Comparison of ENCODE assay signal across 35 cellular contexts in the genomic region with DNA sequence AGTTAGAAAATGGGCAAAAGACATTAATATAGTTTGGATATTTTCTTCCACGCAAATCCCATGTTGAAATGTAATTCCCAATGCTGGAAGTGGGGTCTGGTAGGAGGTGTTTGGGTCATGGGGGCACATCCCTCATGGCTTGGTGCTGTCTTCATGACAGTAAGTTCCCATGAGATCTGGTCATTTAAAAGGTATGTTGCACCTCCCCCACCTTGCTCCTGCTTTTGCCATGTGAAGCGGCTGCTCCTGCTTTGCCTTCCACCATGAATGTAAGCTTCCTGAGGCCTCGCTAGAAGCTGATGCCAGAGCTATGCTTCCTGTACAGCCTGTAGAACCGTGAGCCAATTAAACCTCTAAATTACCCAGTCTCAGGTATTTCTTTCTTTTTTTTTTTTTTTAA. TPM values are rescaled to one million over a fixed set of nuclear protein-coding genes. Genes with fewer than 3 reads are reported as not detected.
A peak's percentile ranks its signal among the peaks of the same experiment; 100 is the strongest.
DNase-seq lines count a peak whose midpoint lies in the region; ATAC-seq, FAIRE-seq and TF ChIP-seq lines count a peak whose summit lies in the region.
"Had no signal": no experiment of that assay in that cellular context is flagged by ENCODE, and none has a peak within 500 bp of the region (broad histone marks: within the 10 kb centered on the region; RNA-seq: fewer than 3 reads in every experiment).

No MANE protein-coding gene starts in this region.

- H3K14ac ChIP-seq in trophoblast cell (ENCODE audit: low read length) = no peak overlapping the region

- H3K79me1 ChIP-seq in mesendoderm (ENCODE audit: low read length) (no peaks in the 10 kb centered on the region), trophoblast cell (ENCODE audit: low read length) (no peaks in the 10 kb centered on the region)

- H2AFZ ChIP-seq in SK-N-SH (ENCODE audit: low read depth) (peak overlapping the region; percentile 18; the same call in 1 of the 2 replicates), HepG2 (ENCODE audit: low read length) (no peak overlapping the region), trophoblast cell (ENCODE audit: insufficient read depth, low read length, poor library complexity) (no peak overlapping the region), PC-9 (no peak overlapping the region)

- H3K36me3 ChIP-seq in SK-N-SH (replicated peaks in 1 of 2; ENCODE audit: control insufficient read depth in 1 of 2, insufficient read depth in 2 of 2, low read length in 1 of 2) (no peaks in the 10 kb centered on the region), HepG2 (replicated peaks in 1 of 2; ENCODE audit: control insufficient read depth in 1 of 2, insufficient read depth in 2 of 2, low read length in 2 of 2) (no peaks in the 10 kb centered on the region), right lobe of liver (no peaks in the 10 kb centered on the region), mesendoderm (ENCODE audit: control insufficient read depth, insufficient read depth, low read length) (no peaks in the 10 kb centered on the region), trophoblast cell (ENCODE audit: control insufficient read depth in 1 of 2, insufficient read depth in 2 of 2, low read length in 2 of 2) (no peaks in the 10 kb centered on the region), adrenal gland (replicated peaks in 1 of 2) (no peaks in the 10 kb centered on the region), PC-9 (ENCODE audit: low read depth) (no peaks in the 10 kb centered on the region)
- H3K36me3 ChIP-seq: BE2C; BLaER1; BLaER1 treated with 17β-estradiol and CSF1 and Interleukin-3, amounts not matched to agents 10 nM and 100 nM had no signal

- no peak overlapping the region for H3K4me2 ChIP-seq in SK-N-SH
- H3K4me2 ChIP-seq in HepG2 (ENCODE audit: low read depth, low read length) = no peak overlapping the region
- no peak overlapping the region for H3K4me2 ChIP-seq in mesendoderm (ENCODE audit: low read length)
- H3K4me2 ChIP-seq in trophoblast cell (ENCODE audit: low read length) = no peak overlapping the region
- no peak overlapping the region for H3K4me2 ChIP-seq in PC-9
- H3K4me2 ChIP-seq: A549; BLaER1; BLaER1 treated with 17β-estradiol and CSF1 and Interleukin-3, amounts not matched to agents 10 nM and 100 nM had no signal

- H3K27ac ChIP-seq in SK-N-SH (ENCODE audit: low read depth in 2 of 2, low read length in 1 of 2) (no peak overlapping the region), HepG2 (ENCODE audit: extremely low read length, insufficient read depth, low read length) (no peak overlapping the region), right lobe of liver (no peak overlapping the region), mesendoderm (ENCODE audit: low read depth, low read length) (no peak overlapping the region), trophoblast cell (ENCODE audit: low read depth, low read length) (no peak overlapping the region), adrenal gland (no peak overlapping the region), PC-9 (no peak overlapping the region)
- H3K27ac ChIP-seq: 22Rv1; A549; BLaER1; BLaER1 treated with 17β-estradiol and CSF1 and Interleukin-3, amounts not matched to agents 10 nM and 100 nM; C4-2B had no signal

- no peak for TF ChIP-seq CTCF in SK-N-SH (IDR thresholded peaks at IDR 0.05)
- no peak for TF ChIP-seq CTCF in HepG2 (CRISPR knock-in tag; IDR thresholded peaks at IDR 0.05)
- no peak for TF ChIP-seq CTCF in right lobe of liver (IDR thresholded peaks at IDR 0.05)
- no peak for TF ChIP-seq CTCF in adrenal gland (IDR thresholded peaks at IDR 0.05)
- TF ChIP-seq CTCF in PC-9 (conservative IDR thresholded peaks at IDR 0.05) = no peak

- no peak overlapping the region for H2BK15ac ChIP-seq in mesendoderm (replicated peaks; ENCODE audit: low read depth)

- H3K9me3 ChIP-seq in SK-N-SH (no peaks in the 10 kb centered on the region), HepG2 (ENCODE audit: low read length) (no peaks in the 10 kb centered on the region), right lobe of liver (no peaks in the 10 kb centered on the region), trophoblast cell (ENCODE audit: insufficient read depth, low read depth, low read length) (peaks cover 3% of the 10 kb centered on the region), adrenal gland (replicated peaks in 1 of 3) (no peaks in the 10 kb centered on the region), PC-9 (ENCODE audit: insufficient read depth, low read depth) (no peaks in the 10 kb centered on the region)
- H3K9me3 ChIP-seq: A549, BE2C, Caco-2 had no signal

- no peak overlapping the region for H3K4me3 ChIP-seq in SK-N-SH (ENCODE audit: low read depth in 2 of 2, low read length in 1 of 2)
- H3K4me3 ChIP-seq in HepG2 (replicated peaks in 1 of 3; ENCODE audit: insufficient read depth in 1 of 3, low read depth in 2 of 3, low read length in 3 of 3) = no peak overlapping the region
- no peak overlapping the region for H3K4me3 ChIP-seq in right lobe of liver
- H3K4me3 ChIP-seq in mesendoderm (ENCODE audit: low read length) = no peak overlapping the region
- no peak overlapping the region for H3K4me3 ChIP-seq in trophoblast cell (ENCODE audit: low read depth, low read length)
- H3K4me3 ChIP-seq in adrenal gland = no peak overlapping the region
- no peak overlapping the region for H3K4me3 ChIP-seq in PC-9
- H3K4me3 ChIP-seq: A549; BLaER1; BLaER1 treated with 17β-estradiol and CSF1 and Interleukin-3, amounts not matched to agents 10 nM and 100 nM had no signal

- no peak for TF ChIP-seq RAD21 in SK-N-SH (IDR thresholded peaks at IDR 0.05; ENCODE audit: low read length)
- TF ChIP-seq RAD21 in HepG2 (CRISPR knock-in tag; IDR thresholded peaks at IDR 0.05) = no peak

- H2BK5ac ChIP-seq in mesendoderm (ENCODE audit: low read length) (no peak overlapping the region), trophoblast cell (ENCODE audit: low read depth, low read length, poor library complexity) (no peak overlapping the region)

- POLR2A ChIA-PET in SK-N-SH (lab: Yijun Ruan, JAX) (no interaction called here), HepG2 (lab: Yijun Ruan, JAX) (no interaction called here), PC-9 (lab: Charles Lee; ENCODE audit: unreplicated experiment) (no interaction called here)

- H4K8ac ChIP-seq in mesendoderm (ENCODE audit: low read depth, low read length) = no peak overlapping the region
- no peak overlapping the region for H4K8ac ChIP-seq in trophoblast cell (ENCODE audit: low read depth, low read length)

- no peak overlapping the region for H3K4ac ChIP-seq in mesendoderm (ENCODE audit: low read depth, low read length)
- no peak overlapping the region for H3K4ac ChIP-seq in trophoblast cell (ENCODE audit: low read depth, low read length)

- CTCF ChIA-PET in SK-N-SH (lab: Yijun Ruan, JAX) = interaction anchor here (0.8 to 9.3 kb wide), 2 partner anchors 7 to 239 kb away, joined by 3 to 75 read pairs; no protein-coding TSS in a partner anchor
- CTCF ChIA-PET in HepG2 (lab: Yijun Ruan, JAX; ENCODE audit: low intra/inter-chr PET ratio, low total read pairs) = no interaction called here
- CTCF ChIA-PET in PC-9 (lab: Charles Lee) = no interaction called here

- H4K12ac ChIP-seq in trophoblast cell (ENCODE audit: low read depth, low read length) = no peak overlapping the region

- peaks cover 10% of the 10 kb centered on the region for H3F3A ChIP-seq in SK-N-SH (replicated peaks; ENCODE audit: insufficient read depth)
- no peaks in the 10 kb centered on the region for H3F3A ChIP-seq in PC-9 (ENCODE audit: insufficient read depth, low read depth)

- no peaks in the 10 kb centered on the region for H4K20me1 ChIP-seq in SK-N-SH (ENCODE audit: insufficient read depth)
- H4K20me1 ChIP-seq in HepG2 (ENCODE audit: insufficient read depth, low read length) = no peaks in the 10 kb centered on the region
- no peaks in the 10 kb centered on the region for H4K20me1 ChIP-seq in PC-9 (ENCODE audit: insufficient read depth)
- H4K20me1 ChIP-seq: BLaER1; BLaER1 treated with 17β-estradiol and CSF1 and Interleukin-3, amounts not matched to agents 10 nM and 100 nM had no signal

- BruUV-seq in HepG2 (replicated peaks; lab: Mats Ljungman, UMichigan) = no TSS peak
- no TSS peak for BruUV-seq in PC-9 (replicated peaks; lab: Mats Ljungman, UMichigan)

- WGBS in SK-N-SH (ENCODE audit: low lambda C conversion rate) = 83% methylated on average over 4 of the region's 4 CpGs
- WGBS in HepG2 (ENCODE audit: low lambda C conversion rate) = 48% methylated on average over 4 of the region's 4 CpGs
- 75% methylated on average over 3 of the region's 4 CpGs for WGBS in right lobe of liver (ENCODE audit: insufficient coverage, low coverage, low lambda C conversion rate, missing lambda C conversion rate)
- WGBS in mesendoderm (ENCODE audit: extremely low coverage, insufficient coverage, low lambda C conversion rate) = no CpG with 5 or more reads among the region's 4 CpGs
- no CpG with 5 or more reads among the region's 4 CpGs for WGBS in trophoblast cell (ENCODE audit: extremely low coverage, insufficient coverage, insufficient read length)
- WGBS in adrenal gland, 4 donors = 92 to 93% (median 93%) methylated on average over 4 of the region's 4 CpGs

- peaks cover 0 to 4% of the 10 kb centered on the region in 2 experiments; a peak in 2 of 4 replicates for H3K4me1 ChIP-seq in SK-N-SH (ENCODE audit: control insufficient read depth in 1 of 2, insufficient read depth in 2 of 2, low read depth in 1 of 2, low read length in 1 of 2)
- H3K4me1 ChIP-seq in HepG2 (ENCODE audit: insufficient read depth, low read length) = peaks cover 31% of the 10 kb centered on the region
- H3K4me1 ChIP-seq in right lobe of liver = peaks cover 0 to 3% (median 0%) of the 10 kb centered on the region in 4 donors
- no peaks in the 10 kb centered on the region for H3K4me1 ChIP-seq in mesendoderm (ENCODE audit: control insufficient read depth, low read depth, low read length)
- H3K4me1 ChIP-seq in trophoblast cell (ENCODE audit: control insufficient read depth in 1 of 2, insufficient read depth in 2 of 2, low read length in 2 of 2) = no peaks in the 10 kb centered on the region
- no peaks in the 10 kb centered on the region for H3K4me1 ChIP-seq in adrenal gland (replicated peaks in 1 of 2)
- no peaks in the 10 kb centered on the region for H3K4me1 ChIP-seq in PC-9 (replicated peaks; ENCODE audit: insufficient read depth)
- H3K4me1 ChIP-seq: A549, BE2C, Caco-2 had no signal

- DNase-seq in SK-N-SH (no peak), HepG2 (ENCODE audit: low spot score) (no peak), right lobe of liver (no peak), mesendoderm (peak; percentile 41), trophoblast cell (peak; percentile 29 to 55), adrenal gland (no peak), PC-9 (no peak)
- DNase-seq: 8988T; ACHN; AML-193; BE2C; C1 segment of cervical spinal cord; Caco-2; Calu3; CD4-positive, alpha-beta memory T cell; CD4-positive, alpha-beta T cell; CD4-positive, CD25-positive, alpha-beta regulatory T cell; CD8-positive, alpha-beta memory T cell; CD8-positive, alpha-beta T cell; COR-L47; DMS 273 treated with DMSO at 0.1 percent for 48 hours; DMS153; DMS53; DMS79; DMS79 treated with DMSO at 0.1 percent for 48 hours; DND-41; EL had no signal

- H2AK5ac ChIP-seq in mesendoderm (ENCODE audit: low read length) (no peak overlapping the region), trophoblast cell (ENCODE audit: low read length) (no peak overlapping the region)

- ATAC-seq in SK-N-SH treated with all-trans-retinoic acid at 6 μM for 48 hours (no peak), HepG2 (no peak), right lobe of liver (no peak)
- ATAC-seq: A549; CD8-positive, alpha-beta T cell had no signal

- H4K91ac ChIP-seq in trophoblast cell (ENCODE audit: low read depth, low read length) = no peak overlapping the region

- no peaks in the 10 kb centered on the region for H3K79me2 ChIP-seq in SK-N-SH (ENCODE audit: insufficient read depth)
- no peaks in the 10 kb centered on the region for H3K79me2 ChIP-seq in HepG2 (ENCODE audit: insufficient read depth, low read length)
- no peaks in the 10 kb centered on the region for H3K79me2 ChIP-seq in mesendoderm (ENCODE audit: control insufficient read depth, insufficient read depth, low read length)
- no peaks in the 10 kb centered on the region for H3K79me2 ChIP-seq in trophoblast cell (ENCODE audit: control insufficient read depth, insufficient read depth, low read length, poor library complexity)
- no peaks in the 10 kb centered on the region for H3K79me2 ChIP-seq in PC-9 (ENCODE audit: low read depth)

- in situ Hi-C loops in HepG2 (cut with HindIII; ENCODE audit: extremely low pct_ligation_motif_present, low pct_unique_long_range_greater_than_20kb) = loop anchor here (25.0 kb wide), 1 partner anchor 492 kb away; no protein-coding TSS in a partner anchor

- no peak overlapping the region for H3K9ac ChIP-seq in SK-N-SH
- H3K9ac ChIP-seq in HepG2 (ENCODE audit: insufficient read depth, low read depth, low read length) = no peak overlapping the region
- no peak overlapping the region for H3K9ac ChIP-seq in mesendoderm (ENCODE audit: low read length)
- H3K9ac ChIP-seq in trophoblast cell (ENCODE audit: low read length) = no peak overlapping the region
- H3K9ac ChIP-seq: BLaER1; BLaER1 treated with 17β-estradiol and CSF1 and Interleukin-3, amounts not matched to agents 10 nM and 100 nM had no signal

- H2BK12ac ChIP-seq in trophoblast cell (ENCODE audit: low read length) = no peak overlapping the region

- TF ChIP-seq POLR2A in HepG2 (IDR thresholded peaks at IDR 0.05; ENCODE audit: insufficient read depth in 1 of 2, low read depth in 2 of 2, low read length in 2 of 2) = no peak
- TF ChIP-seq POLR2A in right lobe of liver (IDR thresholded peaks at IDR 0.05) = no peak
- TF ChIP-seq POLR2A in adrenal gland (IDR thresholded peaks at IDR 0.05) = no peak

- no peaks in the 10 kb centered on the region for H3K27me3 ChIP-seq in SK-N-SH (ENCODE audit: insufficient read depth)
- peaks cover 0 to 8% of the 10 kb centered on the region in 2 experiments; a peak in 2 of 5 replicates for H3K27me3 ChIP-seq in HepG2 (ENCODE audit: control insufficient read depth in 1 of 2, insufficient read depth in 2 of 2, low read length in 2 of 2)
- no peaks in the 10 kb centered on the region for H3K27me3 ChIP-seq in right lobe of liver
- H3K27me3 ChIP-seq in mesendoderm (ENCODE audit: insufficient read depth, low read length, poor library complexity) = no peaks in the 10 kb centered on the region
- H3K27me3 ChIP-seq in trophoblast cell (ENCODE audit: insufficient read depth, low read length) = no peaks in the 10 kb centered on the region
- H3K27me3 ChIP-seq in adrenal gland = no peaks in the 10 kb centered on the region
- no peaks in the 10 kb centered on the region for H3K27me3 ChIP-seq in PC-9 (ENCODE audit: insufficient read depth, low read depth)
- H3K27me3 ChIP-seq: BE2C; BLaER1; BLaER1 treated with 17β-estradiol and CSF1 and Interleukin-3, amounts not matched to agents 10 nM and 100 nM had no signal

- TF ChIP-seq EP300 in SK-N-SH (IDR thresholded peaks at IDR 0.05; ENCODE audit: borderline replicate concordance in 1 of 2, low read depth in 1 of 2, low read length in 1 of 2) (no peak), HepG2 (IDR thresholded peaks at IDR 0.05; ENCODE audit: low read depth in 2 of 2, low read length in 2 of 2) (no peak), HepG2 (CRISPR knock-in tag; IDR thresholded peaks at IDR 0.05; ENCODE audit: borderline replicate concordance) (no peak)

- no peaks in the 10 kb centered on the region for H3K9me2 ChIP-seq in SK-N-SH
- no peaks in the 10 kb centered on the region for H3K9me2 ChIP-seq in PC-9 (ENCODE audit: insufficient read depth)

- intact Hi-C loops in HepG2 (cut with micrococcal nuclease; ENCODE audit: unreplicated experiment) = no loop called here
- intact Hi-C loops in right lobe of liver (cut with DNase I) = no loop called here
- intact Hi-C loops in adrenal gland (cut with DNase I) = no loop called here
- intact Hi-C loops in PC-9 (cut with micrococcal nuclease; ENCODE audit: unreplicated experiment) = no loop called here

- no peak overlapping the region for H4K5ac ChIP-seq in mesendoderm (ENCODE audit: low read length)

- no peak for FAIRE-seq in HepG2 (lab: Jason Lieb, UNC)
- FAIRE-seq: A204.1, A549, D721Med had no signal

- no peak overlapping the region for H3K23ac ChIP-seq in mesendoderm (ENCODE audit: low read length)
- H3K23ac ChIP-seq in trophoblast cell (ENCODE audit: low read length) = no peak overlapping the region

- H3K18ac ChIP-seq in mesendoderm (ENCODE audit: low read length) = no peak overlapping the region
- no peak overlapping the region for H3K18ac ChIP-seq in trophoblast cell (ENCODE audit: low read length)

- no peak overlapping the region for H3K56ac ChIP-seq in mesendoderm (ENCODE audit: low read length)

- H2BK120ac ChIP-seq in mesendoderm (ENCODE audit: low read depth, low read length) (no peak overlapping the region), trophoblast cell (ENCODE audit: insufficient read depth, low read length, poor library complexity) (no peak overlapping the region)

RNA-seq across cellular contexts. Expression of a gene that starts 16.3 kb away (rescaled TPM):
- polyA plus RNA-seq in SK-N-SH (2012; rRNA removed) = 42.4 and 48.7 TPM in 2 replicates
- 60.0 and 68.7 TPM in 2 replicates for polyA plus RNA-seq in SK-N-SH (2012; cell fraction: cytosol; rRNA removed)
- 5.1 and 18.3 TPM in 2 replicates for polyA plus RNA-seq in SK-N-SH (2012; cell fraction: nucleus; rRNA removed)
- 73.7 and 78.0 TPM in 2 replicates for total RNA-seq in HepG2 (2016; rRNA removed; fragmentation: Illumina TruSeq; extraction: Trizol)
- 23.2 and 27.5 TPM in 2 replicates for total RNA-seq in HepG2 (2016; cell fraction: cytosol; rRNA removed; fragmentation: Illumina TruSeq; extraction: Trizol; ENCODE audit: low read depth)
- 70.9 and 77.3 TPM in 2 replicates for total RNA-seq in HepG2 (2016; cell fraction: insoluble cytoplasmic fraction; rRNA removed; fragmentation: Illumina TruSeq; extraction: Trizol)
- total RNA-seq in HepG2 (2016; cell fraction: membrane; rRNA removed; fragmentation: Illumina TruSeq; extraction: Trizol) = 39.5 and 43.5 TPM in 2 replicates
- 44.6 and 52.8 TPM in 2 replicates for total RNA-seq in HepG2 (2016; cell fraction: nucleus; rRNA removed; fragmentation: Illumina TruSeq; extraction: Trizol)
- 18.2 and 24.6 TPM in 2 replicates for polyA plus RNA-seq in HepG2 (2011; rRNA removed)
- polyA plus RNA-seq in HepG2 (2011; cell fraction: cytosol; rRNA removed) = 19.6 and 31.0 TPM in 2 replicates
- polyA plus RNA-seq in HepG2 (2011; cell fraction: nucleus; rRNA removed) = 7.1 and 9.9 TPM in 2 replicates
- 18.4 and 26.2 TPM in 2 replicates for polyA plus RNA-seq in HepG2 (2012)
- 23.3 and 32.1 TPM in 2 replicates for polyA plus RNA-seq in HepG2 (2016; cell fraction: cytosol; fragmentation: Illumina TruSeq; extraction: Trizol; ENCODE audit: low read depth)
- 85.0 and 85.6 TPM in 2 replicates for polyA plus RNA-seq in HepG2 (2016; cell fraction: insoluble cytoplasmic fraction; fragmentation: Illumina TruSeq; extraction: Trizol; ENCODE audit: low read depth)
- 39.5 and 42.3 TPM in 2 replicates for polyA plus RNA-seq in HepG2 (2016; cell fraction: membrane; fragmentation: Illumina TruSeq; extraction: Trizol; ENCODE audit: low read depth)
- 84.3 and 97.3 TPM in 2 replicates for polyA plus RNA-seq in HepG2 (2016; cell fraction: nucleus; fragmentation: Illumina TruSeq; extraction: Trizol; ENCODE audit: insufficient read depth, low read depth)
- polyA minus RNA-seq in HepG2 (2011; rRNA and poly(A)+ RNA removed; ENCODE audit: low replicate concordance) = 4.1 and 10.8 TPM in 2 replicates
- 4.7 and 5.7 TPM in 2 replicates for polyA minus RNA-seq in HepG2 (2011; cell fraction: cytosol; rRNA and poly(A)+ RNA removed)
- polyA minus RNA-seq in HepG2 (2011; cell fraction: nucleus; rRNA and poly(A)+ RNA removed) = 3.7 and 4.6 TPM in 2 replicates
- 10 to 100 TPM; 20.7 to 41.2 (median 33.3) TPM for total RNA-seq in right lobe of liver
- polyA plus RNA-seq in mesendoderm (2013, experiment 1 of 2) = 9.3 TPM
- polyA plus RNA-seq in mesendoderm (2013, experiment 2 of 2) = 9.7 TPM
- 10.2 and 10.3 TPM in 2 replicates for polyA plus RNA-seq in trophoblast cell (2013)
- total RNA-seq in adrenal gland = 10 to 100 TPM; 26.7 to 70.9 (median 51.0) TPM
- polyA plus RNA-seq in adrenal gland = 10 to 100 TPM; 12.9 to 63.2 (median 25.1) TPM
- 48.9 and 75.2 TPM in 2 replicates for total RNA-seq in PC-9 (2021)

Comparison
In these comparisons a context has a peak if more than half of its experiments do, and no peak if none do; other contexts are left out.
1. DNase-seq: peak in mesendoderm (single experiment) and trophoblast cell (2 of 2); none in SK-N-SH (single experiment), HepG2 (single experiment), right lobe of liver (0 of 3), adrenal gland (0 of 7) and PC-9 (0 of 2).